ENCODE assay signal across 8 cellular contexts in the genomic region with DNA sequence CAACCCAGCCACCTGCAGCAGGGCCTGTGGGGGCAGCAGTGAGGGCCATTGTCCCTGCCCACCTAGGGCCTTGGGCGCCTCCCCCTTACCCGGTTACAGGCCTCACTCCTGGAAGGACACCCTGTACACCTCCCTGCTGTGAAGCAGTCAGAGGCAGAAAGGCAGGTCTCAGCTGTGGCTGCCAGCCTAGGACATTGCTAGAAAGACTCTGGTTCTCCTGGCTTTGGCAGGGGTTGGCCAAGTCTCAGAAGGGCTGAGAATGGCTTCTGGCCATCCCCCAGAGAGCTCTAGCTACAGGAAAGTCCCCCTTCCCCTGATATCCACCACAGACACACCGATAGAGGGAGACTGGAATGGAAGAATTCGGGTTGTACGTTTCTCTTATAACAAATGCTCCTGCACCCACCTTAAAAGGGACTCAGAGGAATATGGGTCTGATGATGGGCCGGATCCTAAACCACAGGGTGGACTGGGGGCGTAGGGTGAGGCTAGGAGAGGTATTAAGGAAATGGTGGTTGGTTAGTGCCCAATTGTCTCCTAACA. TPM values are rescaled to one million over a fixed set of nuclear protein-coding genes. Genes with fewer than 3 reads are reported as not detected.
DNase-seq lines count a peak whose midpoint lies in the region; ATAC-seq, FAIRE-seq and TF ChIP-seq lines count a peak whose summit lies in the region.

No MANE protein-coding gene starts in this region.

- DNase-seq in Ammon's horn (ENCODE audit: low spot score) (peak; percentile 58), bronchial epithelial cell (ENCODE audit: low read depth) (peak; percentile 55), mesenteric fat pad (ENCODE audit: low spot score) (peak; percentile 76), T-helper 9 cell (no peak), D341Med (ENCODE audit: low spot score) (no peak)

- H3K36me3 ChIP-seq in HUES6 (ENCODE audit: control insufficient read depth, insufficient read depth, low read length) (peaks cover 24% of the 10 kb centered on the region), bronchial epithelial cell (ENCODE audit: control insufficient read depth, insufficient read depth, low read length) (peaks cover 6% of the 10 kb centered on the region)

- no peak for FAIRE-seq in bronchial epithelial cell (lab: Jason Lieb, UNC)

- H3K4me1 ChIP-seq in HUES6 (ENCODE audit: control insufficient read depth, insufficient read depth, low read length), result peaks cover 57% of the 10 kb centered on the region

- H3K9ac ChIP-seq in HUES6 (ENCODE audit: low read length), result peak overlapping the region; percentile 83

- H3K9me3 ChIP-seq in HUES6 (ENCODE audit: control insufficient read depth, insufficient read depth, low read depth, low read length), result no peaks in the 10 kb centered on the region

- no peaks in the 10 kb centered on the region for H3K27me3 ChIP-seq in HUES6 (ENCODE audit: control insufficient read depth, insufficient read depth, low read length)
- H3K27me3 ChIP-seq in bronchial epithelial cell (ENCODE audit: control insufficient read depth, insufficient read depth, low read length), result no peaks in the 10 kb centered on the region

- peak; percentile 43 for TF ChIP-seq CTCF in bronchial epithelial cell (IDR thresholded peaks at IDR 0.05; ENCODE audit: insufficient read depth, low read length, severe bottlenecking)

- ATAC-seq in GM21576 (IDR thresholded peaks at IDR 0.05; ENCODE audit: unreplicated experiment), result no peak
- ATAC-seq in HG03457 (IDR thresholded peaks at IDR 0.05; ENCODE audit: unreplicated experiment), result no peak

- H3K4me3 ChIP-seq in HUES6 (ENCODE audit: low read depth, low read length) (peak overlapping the region; percentile 42), bronchial epithelial cell (ENCODE audit: low read depth, low read length) (no peak overlapping the region)

- peak overlapping the region; percentile 88 for H3K27ac ChIP-seq in HUES6 (ENCODE audit: low read depth, low read length)

RNA-seq across cellular contexts. Expression of a gene that starts 2.4 kb away (rescaled TPM):
- total RNA-seq in bronchial epithelial cell (8.2 and 11.0 TPM in 2 replicates), mesenteric fat pad (8.0 TPM)

RNA-seq across cellular contexts. Expression of a gene that starts 33.8 kb away (rescaled TPM):
- 0.13 and 0.26 TPM in 2 replicates for total RNA-seq in bronchial epithelial cell
- total RNA-seq in mesenteric fat pad, result 0.39 TPM

Comparison
In these comparisons a context has a peak if more than half of its experiments do, and no peak if none do; other contexts are left out.
1. DNase-seq: peak in Ammon's horn (single experiment), bronchial epithelial cell (single experiment) and mesenteric fat pad (single experiment); none in T-helper 9 cell (single experiment) and D341Med (single experiment).